Comparison of ENCODE assay signal across 1 cellular context in genomic region chr5:38672059-38672791, GRCh38.
TF ChIP-seq lines count a peak whose summit lies in the region.

No MANE protein-coding gene starts in this region.

TF ChIP-seq in K562, 482 proteins besides CTCF, POLR2A, EP300 and RAD21 (continued from another document):
- TF ChIP-seq AFF1 (IDR thresholded peaks at IDR 0.05; ENCODE audit: low read depth in 1 of 2, partially characterized antibody in 2 of 2) (no peak), SIN3A (IDR thresholded peaks at IDR 0.05; ENCODE audit: borderline replicate concordance in 2 of 2, control insufficient read depth in 1 of 2, low read depth in 2 of 2, low read length in 2 of 2) (no peak), ZNF407 (IDR thresholded peaks at IDR 0.05; ENCODE audit: low read depth) (no peak), GATAD2A (IDR thresholded peaks at IDR 0.05) (no peak), NBN (IDR thresholded peaks at IDR 0.05; ENCODE audit: low read depth) (no peak), DPF2 (IDR thresholded peaks at IDR 0.05) (0 out of 2 replicates have a peak, but pooled peaks have one; percentile 22), PATZ1 (CRISPR knock-in tag; IDR thresholded peaks at IDR 0.05; ENCODE audit: borderline replicate concordance) (no peak), PHTF2 (CRISPR knock-in tag; IDR thresholded peaks at IDR 0.05) (no peak), ZNF699 (CRISPR knock-in tag; IDR thresholded peaks at IDR 0.05; ENCODE audit: insufficient replicate concordance) (no peak), ZNF23 (CRISPR knock-in tag; IDR thresholded peaks at IDR 0.05) (no peak), PHF21A (IDR thresholded peaks at IDR 0.05; ENCODE audit: borderline replicate concordance, low read depth) (no peak), ZNF274 (IDR thresholded peaks at IDR 0.05; ENCODE audit: borderline replicate concordance, low read depth, low read length) (no peak), MTF1 (CRISPR knock-in tag; IDR thresholded peaks at IDR 0.05; ENCODE audit: borderline replicate concordance) (no peak), ZNF830 (CRISPR knock-in tag; IDR thresholded peaks at IDR 0.05) (no peak), UBTF (IDR thresholded peaks at IDR 0.05; ENCODE audit: borderline replicate concordance in 1 of 2, low read depth in 2 of 2, low read length in 2 of 2) (no peak)
- TF ChIP-seq, protein P1, sequence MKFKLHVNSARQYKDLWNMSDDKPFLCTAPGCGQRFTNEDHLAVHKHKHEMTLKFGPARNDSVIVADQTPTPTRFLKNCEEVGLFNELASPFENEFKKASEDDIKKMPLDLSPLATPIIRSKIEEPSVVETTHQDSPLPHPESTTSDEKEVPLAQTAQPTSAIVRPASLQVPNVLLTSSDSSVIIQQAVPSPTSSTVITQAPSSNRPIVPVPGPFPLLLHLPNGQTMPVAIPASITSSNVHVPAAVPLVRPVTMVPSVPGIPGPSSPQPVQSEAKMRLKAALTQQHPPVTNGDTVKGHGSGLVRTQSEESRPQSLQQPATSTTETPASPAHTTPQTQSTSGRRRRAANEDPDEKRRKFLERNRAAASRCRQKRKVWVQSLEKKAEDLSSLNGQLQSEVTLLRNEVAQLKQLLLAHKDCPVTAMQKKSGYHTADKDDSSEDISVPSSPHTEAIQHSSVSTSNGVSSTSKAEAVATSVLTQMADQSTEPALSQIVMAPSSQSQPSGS (CRISPR knock-in tag; IDR thresholded peaks at IDR 0.05) = no peak
